Comparison of ENCODE assay signal across 1 cellular context in the genomic region with DNA sequence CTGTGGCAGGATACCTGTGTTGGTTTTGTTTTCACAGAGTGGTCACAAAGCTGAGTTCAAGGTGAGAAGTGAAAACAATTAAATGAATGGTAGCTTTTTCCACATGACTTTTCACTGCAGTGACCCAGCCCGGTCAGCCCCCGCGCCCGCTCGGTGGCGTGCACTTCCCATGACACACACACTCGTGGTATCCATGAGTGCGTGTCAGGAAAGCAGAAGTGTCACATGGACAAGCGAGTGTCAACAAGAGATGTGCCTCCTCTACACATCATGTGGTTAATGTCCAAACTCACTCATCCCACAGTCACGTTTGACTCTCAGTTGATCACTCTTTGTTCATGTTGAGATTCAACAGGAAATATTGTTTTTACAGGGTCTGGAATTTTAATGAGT.
TF ChIP-seq lines count a peak whose summit lies in the region.

No MANE protein-coding gene starts in this region.

TF ChIP-seq in WTC11, 78 proteins besides CTCF, POLR2A, EP300 and RAD21 (continued from another document):
- no peak for TF ChIP-seq ATF2 (CRISPR knock-in tag; IDR thresholded peaks at IDR 0.05; ENCODE audit: borderline replicate concordance, low read depth)
- no peak for TF ChIP-seq EMX1 (CRISPR knock-in tag; IDR thresholded peaks at IDR 0.05)
- no peak for TF ChIP-seq ATF1 (CRISPR knock-in tag; IDR thresholded peaks at IDR 0.05)
- no peak for TF ChIP-seq RELA (CRISPR knock-in tag; IDR thresholded peaks at IDR 0.05; ENCODE audit: borderline replicate concordance)
